ENCODE assay signal across 8 cellular contexts in the genomic region with DNA sequence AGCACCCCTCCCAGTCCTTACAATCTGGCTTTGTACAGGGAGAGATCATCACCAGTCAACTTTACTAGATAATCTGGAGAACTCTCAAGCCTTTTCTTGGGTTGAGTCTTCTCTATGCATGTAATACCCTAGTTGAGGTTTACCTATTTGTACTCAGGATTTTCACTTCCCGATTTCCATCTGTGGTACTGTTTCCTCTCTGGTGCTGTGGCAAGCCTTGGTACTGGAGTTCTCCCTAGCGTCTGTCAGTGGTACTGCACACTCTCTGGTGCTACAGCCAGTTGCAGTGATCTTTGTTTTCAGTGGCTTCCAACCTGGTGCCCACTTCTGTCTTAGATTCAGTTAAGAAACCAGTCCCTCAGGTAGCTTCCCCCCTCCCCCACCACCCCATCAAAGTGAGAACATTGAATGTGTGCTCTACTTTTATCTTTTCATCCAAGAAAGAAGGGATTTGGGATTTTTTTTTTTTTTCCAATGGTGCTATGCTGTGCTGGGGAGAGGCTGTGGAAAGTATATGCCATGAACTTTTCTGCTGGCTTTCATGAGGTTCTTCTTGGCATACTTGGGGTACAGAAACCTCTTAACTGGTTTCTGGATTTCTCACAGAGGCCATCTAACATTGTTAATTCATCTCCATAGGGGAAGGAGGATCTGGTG.
DNase-seq lines count a peak whose midpoint lies in the region; ATAC-seq and TF ChIP-seq lines count a peak whose summit lies in the region.

No MANE protein-coding gene starts in this region.

- peaks cover 15% of the 10 kb centered on the region; the same call in 1 of the 2 replicates for H4K20me1 ChIP-seq in OCI-LY3 (ENCODE audit: insufficient read depth, low read length)

- H3K36me3 ChIP-seq in OCI-LY3 (replicated peaks; ENCODE audit: low read depth, low read length) = no peaks in the 10 kb centered on the region

- H3K27ac ChIP-seq in OCI-LY3 (ENCODE audit: low read length) = no peak overlapping the region

- ATAC-seq in GM18868 (IDR thresholded peaks at IDR 0.05; ENCODE audit: unreplicated experiment) (peak; percentile 99), HG03060 (IDR thresholded peaks at IDR 0.05; ENCODE audit: low read depth, unreplicated experiment) (peak; percentile 99)

- DNase-seq in Ammon's horn (ENCODE audit: low spot score) (peak; percentile 78), activated T-cell treated with anti-CD3 and anti-CD28 coated beads for 1 hour (ENCODE audit: low read depth) (peak; percentile 54), fibroblast of mammary gland (ENCODE audit: low read depth) (peak; percentile 65), pons (ENCODE audit: low spot score) (peak; percentile 76), NCI-H146 treated with DMSO at 0.1 percent for 48 hours (lab: John Stamatoyannopoulos, UW; ENCODE audit: unreplicated experiment) (no peak)

- H3K27me3 ChIP-seq in OCI-LY3 (ENCODE audit: low read depth, low read length) = peaks cover 12% of the 10 kb centered on the region; the same call in 1 of the 2 replicates

- H3K79me2 ChIP-seq in OCI-LY3 (ENCODE audit: low read length) = peaks cover 4% of the 10 kb centered on the region

- H3K4me1 ChIP-seq in OCI-LY3 (ENCODE audit: low read length) = peaks cover 12% of the 10 kb centered on the region

- H2AFZ ChIP-seq in OCI-LY3 (ENCODE audit: low read depth, low read length) = no peak overlapping the region

- H3K9ac ChIP-seq in OCI-LY3 (ENCODE audit: low read length) = no peak overlapping the region

- peak; percentile 95 for TF ChIP-seq CTCF in OCI-LY3 (IDR thresholded peaks at IDR 0.05; ENCODE audit: low read depth, low read length)
- TF ChIP-seq CTCF in fibroblast of mammary gland (conservative IDR thresholded peaks at IDR 0.05; ENCODE audit: control insufficient read depth, insufficient read depth, low read depth, low read length) = peak; percentile 92

- peak overlapping the region; percentile 38 for H3K4me2 ChIP-seq in OCI-LY3 (ENCODE audit: low read length)

- H3K9me3 ChIP-seq in OCI-LY3 (ENCODE audit: insufficient read depth, low read length) = no peaks in the 10 kb centered on the region

- H3K4me3 ChIP-seq in OCI-LY3 (ENCODE audit: low read length) = no peak overlapping the region
- no peak overlapping the region for H3K4me3 ChIP-seq in fibroblast of mammary gland (ENCODE audit: control insufficient read depth, low read depth, low read length)
